ENCODE assay signal across 8 cellular contexts in the genomic region with DNA sequence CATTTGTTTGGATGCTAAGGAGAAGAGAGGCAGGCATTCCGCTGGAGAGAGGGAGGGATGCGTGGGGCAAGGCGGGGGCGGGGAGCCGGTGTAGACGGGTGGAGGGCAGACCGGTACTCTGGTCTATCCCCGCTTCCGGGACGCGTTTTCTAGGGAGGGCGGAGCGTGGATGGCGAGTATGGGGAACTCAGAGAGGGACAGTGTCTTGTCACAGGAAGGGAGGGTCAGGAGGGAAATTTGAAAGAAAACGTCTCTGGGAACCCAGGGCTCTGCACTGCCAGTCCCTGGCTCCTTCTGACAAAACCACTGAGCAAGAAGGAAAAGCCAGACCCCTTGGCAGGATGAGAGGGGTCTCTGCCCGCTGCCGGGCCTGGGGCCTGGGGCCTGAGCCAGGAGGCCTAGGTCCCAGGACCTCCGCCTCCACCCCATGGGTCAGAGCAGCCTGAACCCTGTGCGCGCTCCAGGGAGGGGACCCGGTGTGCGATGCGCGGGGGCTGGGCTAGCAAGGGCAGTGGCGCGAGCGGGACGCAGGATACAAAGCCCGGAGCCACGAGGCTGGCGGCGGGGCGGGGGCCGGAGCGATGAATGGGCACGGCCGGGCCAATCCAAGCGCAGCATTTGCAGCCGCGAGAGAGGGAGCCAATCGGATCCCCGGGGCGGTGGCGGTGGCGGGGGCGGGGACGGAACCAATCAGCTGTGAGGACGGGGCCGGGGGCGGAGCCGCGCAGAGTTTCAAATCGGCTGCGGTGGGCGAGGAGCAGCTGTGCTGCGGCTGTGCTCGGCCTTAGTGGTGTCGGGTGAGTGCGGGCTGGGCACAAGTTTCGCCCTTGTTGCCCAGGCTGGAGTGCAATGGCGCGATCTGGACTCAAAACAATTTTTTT. TPM values are rescaled to one million over a fixed set of nuclear protein-coding genes. Genes with fewer than 3 reads are reported as not detected.
DNase-seq lines count a peak whose midpoint lies in the region; ATAC-seq, FAIRE-seq and TF ChIP-seq lines count a peak whose summit lies in the region.

A gene with protein sequence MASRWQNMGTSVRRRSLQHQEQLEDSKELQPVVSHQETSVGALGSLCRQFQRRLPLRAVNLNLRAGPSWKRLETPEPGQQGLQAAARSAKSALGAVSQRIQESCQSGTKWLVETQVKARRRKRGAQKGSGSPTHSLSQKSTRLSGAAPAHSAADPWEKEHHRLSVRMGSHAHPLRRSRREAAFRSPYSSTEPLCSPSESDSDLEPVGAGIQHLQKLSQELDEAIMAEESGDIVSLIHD (plus strand): TSS at position 764 of the 881 bp plus-strand sequence. CDS start 656 bp downstream, outside the sequence.

- peak within 1 kb of the TSS; percentile 77 for H3K4me3 ChIP-seq in fibroblast of mammary gland (ENCODE audit: control insufficient read depth, low read depth, low read length)

- TF ChIP-seq CTCF in fibroblast of mammary gland (conservative IDR thresholded peaks at IDR 0.05; ENCODE audit: control insufficient read depth, insufficient read depth, low read depth, low read length) (no peak), natural killer cell (IDR thresholded peaks at IDR 0.05) (no peak)

- intact Hi-C loops in natural killer cell (cut with micrococcal nuclease), result no loop called here

- peak; percentile 66 for FAIRE-seq in RCC 7860 (lab: Jason Lieb, UNC)

- no peaks in the 10 kb centered on the region for H3K9me3 Mint-ChIP-seq in natural killer cell
- H3K9me3 Mint-ChIP-seq in stimulated activated naive B cell treated with anti-CD40 and anti-IgM and Interleukin-4, amounts not matched to agents 10 μg/mL and 1 μg/mL and 100 μg/mL, for 72 hours, result no peaks in the 10 kb centered on the region

- H3K4me3 Mint-ChIP-seq in natural killer cell, result peak within 1 kb of the TSS; percentile 93
- H3K4me3 Mint-ChIP-seq in stimulated activated naive B cell treated with anti-CD40 and anti-IgM and Interleukin-4, amounts not matched to agents 10 μg/mL and 1 μg/mL and 100 μg/mL, for 72 hours, result peak within 1 kb of the TSS; percentile 89

- peak; percentile 80 for ATAC-seq in GM21529 (IDR thresholded peaks at IDR 0.05; ENCODE audit: unreplicated experiment)
- peak; percentile 96 to 98 (median 97) for ATAC-seq in natural killer cell
- peak; percentile 93 to 95 for ATAC-seq in stimulated activated naive B cell treated with anti-CD40 and anti-IgM and Interleukin-4, amounts not matched to agents 10 μg/mL and 1 μg/mL and 100 μg/mL, for 72 hours (replicated peaks)

- TF ChIP-seq RAD21 in Ishikawa (IDR thresholded peaks at IDR 0.05; ENCODE audit: low read depth), result no peak

- no peaks in the 10 kb centered on the region for H3K36me3 Mint-ChIP-seq in natural killer cell
- peaks cover 0 to 1% of the 10 kb centered on the region in 2 donors for H3K36me3 Mint-ChIP-seq in stimulated activated naive B cell treated with anti-CD40 and anti-IgM and Interleukin-4, amounts not matched to agents 10 μg/mL and 1 μg/mL and 100 μg/mL, for 72 hours

- peaks cover 13 to 16% of the 10 kb centered on the region in 2 donors for H3K4me1 Mint-ChIP-seq in natural killer cell
- peaks cover 6% of the 10 kb centered on the region in 2 donors for H3K4me1 Mint-ChIP-seq in stimulated activated naive B cell treated with anti-CD40 and anti-IgM and Interleukin-4, amounts not matched to agents 10 μg/mL and 1 μg/mL and 100 μg/mL, for 72 hours

- TF ChIP-seq EP300 in Ishikawa (IDR thresholded peaks at IDR 0.05; ENCODE audit: borderline replicate concordance), result peak; percentile 23; the same call in 1 of the 2 replicates

- DNase-seq in DMS 273 treated with DMSO at 0.1 percent for 48 hours (lab: John Stamatoyannopoulos, UW) (peak; percentile 77), RCC 7860 (ENCODE audit: low spot score) (peak; percentile 82), fibroblast of mammary gland (ENCODE audit: low read depth) (peak; percentile 85), natural killer cell (peak; percentile 87)
- DNase-seq in activated T-helper 1 cell treated with anti-CD3 and anti-CD28 coated beads, Interleukin-2, amount 50 U/mL, for 16 hours (ENCODE audit: low read depth in 1 of 2, low spot score in 1 of 2), result peak; percentile 87 to 88
- peak; percentile 90 for DNase-seq in stimulated activated naive B cell treated with anti-CD40 and anti-IgM and Interleukin-4, amounts not matched to agents 10 μg/mL and 1 μg/mL and 100 μg/mL, for 72 hours

- H3K27me3 Mint-ChIP-seq in natural killer cell (ENCODE audit: low read depth in 2 of 2), result peaks cover 13 to 17% of the 10 kb centered on the region in 2 donors
- H3K27me3 Mint-ChIP-seq in stimulated activated naive B cell treated with anti-CD40 and anti-IgM and Interleukin-4, amounts not matched to agents 10 μg/mL and 1 μg/mL and 100 μg/mL, for 72 hours, result peaks cover 9 to 13% of the 10 kb centered on the region in 2 donors

- peak within 1 kb of the TSS; percentile 29 to 82 for H3K27ac Mint-ChIP-seq in natural killer cell
- peak within 1 kb of the TSS; percentile 93 for H3K27ac Mint-ChIP-seq in stimulated activated naive B cell treated with anti-CD40 and anti-IgM and Interleukin-4, amounts not matched to agents 10 μg/mL and 1 μg/mL and 100 μg/mL, for 72 hours

TF ChIP-seq in Ishikawa, 13 proteins besides CTCF, POLR2A, EP300 and RAD21:
- peak; percentile 66 for TF ChIP-seq EGR1 (IDR thresholded peaks at IDR 0.05)
- TF ChIP-seq TAF1 (IDR thresholded peaks at IDR 0.05; ENCODE audit: low read depth), result peak; percentile 66
- TF ChIP-seq FOXM1 (IDR thresholded peaks at IDR 0.05; ENCODE audit: borderline replicate concordance, low read depth), result peak; percentile 73
- peak; percentile 71; the same call in 1 of the 2 replicates for TF ChIP-seq ZBTB7A (IDR thresholded peaks at IDR 0.05; ENCODE audit: low read depth)
- no peak for TF ChIP-seq CREB1 (IDR thresholded peaks at IDR 0.05; ENCODE audit: low read depth)
- peak; percentile 36; the same call in 1 of the 2 replicates for TF ChIP-seq USF1 (IDR thresholded peaks at IDR 0.05)
- TF ChIP-seq TEAD4 (IDR thresholded peaks at IDR 0.05), result no peak
- TF ChIP-seq, protein P1, sequence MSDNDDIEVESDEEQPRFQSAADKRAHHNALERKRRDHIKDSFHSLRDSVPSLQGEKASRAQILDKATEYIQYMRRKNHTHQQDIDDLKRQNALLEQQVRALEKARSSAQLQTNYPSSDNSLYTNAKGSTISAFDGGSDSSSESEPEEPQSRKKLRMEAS (IDR thresholded peaks at IDR 0.05), result peak; percentile 99
- no peak; the same call in 1 of the 2 replicates for TF ChIP-seq TCF12 (IDR thresholded peaks at IDR 0.05; ENCODE audit: low read depth)

RNA-seq across cellular contexts. Expression of the gene that starts here (rescaled TPM):
- 1 to 10 TPM in 1 of 3 donors, under 1 TPM in 2; 0.73 to 1.4 (median 0.78) TPM for total RNA-seq in natural killer cell

Comparison
In these comparisons a context has a peak if more than half of its experiments do, and no peak if none do; other contexts are left out.
1. Peak in every context shown above with its lines: DNase-seq, ATAC-seq and H3K4me3 ChIP-seq.